In the genomic region with DNA sequence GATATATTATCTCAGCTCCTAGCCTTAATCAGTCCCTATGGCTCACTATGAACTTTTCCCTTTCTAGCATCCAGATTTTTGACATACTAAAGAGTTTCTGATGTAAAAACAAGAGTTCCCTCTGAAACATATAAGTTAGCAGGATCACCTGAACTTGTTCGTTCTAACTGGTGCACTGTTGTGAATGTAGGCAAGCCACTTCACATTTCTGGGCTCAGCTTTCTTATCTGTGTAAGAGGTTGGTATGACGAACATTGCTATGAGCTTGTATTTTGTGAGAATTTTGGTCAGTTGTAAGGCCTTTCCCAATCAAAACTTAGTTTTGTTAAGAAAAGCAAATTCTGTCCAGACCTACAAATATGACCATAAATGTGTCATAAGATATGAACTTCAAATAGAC, we compare ENCODE assay signal across 21 cellular contexts.
"Had no signal": no experiment of that assay in that cellular context is flagged by ENCODE, and none has a peak within 500 bp of the region (broad histone marks: within the 10 kb centered on the region; RNA-seq: fewer than 3 reads in every experiment).

No MANE protein-coding gene starts in this region.

- H3K4me3 ChIP-seq: hepatocyte, lower lobe of right lung, skin epidermis, thyroid gland, upper lobe of right lung had no signal

- DNase-seq: activated B cell treated with CpG ODN at 0.5 μM for 24 hours; activated CD4-positive, alpha-beta T cell treated with anti-CD3 and anti-CD28 coated beads, Interleukin-2, amount 50 U/mL, for 1 hour; activated CD8-positive, alpha-beta T cell treated with anti-CD3 and anti-CD28 coated beads for 36 hours; activated T-cell treated with anti-CD3 and anti-CD28 coated beads, Interleukin-2, amount 50 U/mL, for 4 hours; brain microvascular endothelial cell; central memory CD4-positive, alpha-beta T cell; endodermal cell; glutamatergic neuron; lower lobe of right lung; mesenchymal stem cell; stimulated activated CD4-positive, alpha-beta T cell treated with anti-CD3 and anti-CD28 coated beads, Interleukin-12 subunit alpha, Interleukin-12 subunit beta, amount 100 ng/mL, for 4 hours; stimulated activated CD4-positive, alpha-beta T cell treated with anti-CD3 and anti-CD28 coated beads, Interleukin-4, amount 100 ng/mL, for 1 hour; T-helper 1 cell; thyroid gland; upper lobe of right lung had no signal

- ATAC-seq: activated CD8-positive, alpha-beta T cell treated with anti-CD3 and anti-CD28 coated beads for 36 hours; activated T-cell treated with anti-CD3 and anti-CD28 coated beads, Interleukin-2, amount 50 U/mL, for 4 hours; activated T-helper 17 cell treated with anti-CD3 and anti-CD28 coated beads, Interleukin-2, amount 50 U/mL, for 72 hours; esophagus mucosa; lower lobe of right lung; sciatic nerve; upper lobe of right lung had no signal

- H3K36me3 ChIP-seq: brain microvascular endothelial cell, lower lobe of right lung, thyroid gland, upper lobe of right lung had no signal

- H3K27me3 ChIP-seq: brain microvascular endothelial cell, hepatocyte, thyroid gland, upper lobe of right lung had no signal

- H3K27ac ChIP-seq: brain microvascular endothelial cell, hepatocyte, lower lobe of right lung, skin epidermis, thyroid gland, upper lobe of right lung had no signal

- H3K9me3 ChIP-seq: lower lobe of right lung, thyroid gland, upper lobe of right lung had no signal

- FAIRE-seq: astrocyte had no signal

- H3K4me1 ChIP-seq: lower lobe of right lung, thyroid gland had no signal
